Comparison of ENCODE assay signal across 1 cellular context in the genomic region with DNA sequence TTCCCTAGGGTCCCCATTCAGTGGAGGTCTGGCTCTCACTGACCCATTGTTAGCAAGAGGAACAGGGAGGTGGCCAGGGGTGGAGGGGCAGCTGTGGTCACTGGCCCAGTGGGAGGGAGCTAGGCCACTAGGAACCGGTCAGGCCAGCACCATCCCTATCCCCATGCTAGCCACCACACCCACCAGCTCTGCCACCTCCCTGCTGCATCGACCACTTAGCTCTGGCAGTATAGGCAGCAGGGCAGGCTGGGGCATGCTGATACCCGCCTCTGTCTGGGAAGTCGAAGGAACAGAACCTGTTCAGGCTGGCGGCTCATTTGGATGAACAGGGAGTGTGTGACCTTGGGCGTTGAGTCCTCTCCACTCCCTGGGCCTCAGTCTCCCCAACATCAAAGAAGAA.
TF ChIP-seq lines count a peak whose summit lies in the region.

No MANE protein-coding gene starts in this region.

TF ChIP-seq in K562, 482 proteins besides CTCF, POLR2A, EP300 and RAD21:
- TF ChIP-seq C11orf30 (IDR thresholded peaks at IDR 0.05; ENCODE audit: low read depth) (no peak), SMAD2 (IDR thresholded peaks at IDR 0.05; ENCODE audit: low read depth, low read length) (no peak), SUPT5H (IDR thresholded peaks at IDR 0.05) (no peak), ZNF609 (CRISPR knock-in tag; IDR thresholded peaks at IDR 0.05; ENCODE audit: borderline replicate concordance) (no peak), RAD51 (IDR thresholded peaks at IDR 0.05; ENCODE audit: borderline replicate concordance, low read depth) (no peak)
- TF ChIP-seq, protein P1, sequence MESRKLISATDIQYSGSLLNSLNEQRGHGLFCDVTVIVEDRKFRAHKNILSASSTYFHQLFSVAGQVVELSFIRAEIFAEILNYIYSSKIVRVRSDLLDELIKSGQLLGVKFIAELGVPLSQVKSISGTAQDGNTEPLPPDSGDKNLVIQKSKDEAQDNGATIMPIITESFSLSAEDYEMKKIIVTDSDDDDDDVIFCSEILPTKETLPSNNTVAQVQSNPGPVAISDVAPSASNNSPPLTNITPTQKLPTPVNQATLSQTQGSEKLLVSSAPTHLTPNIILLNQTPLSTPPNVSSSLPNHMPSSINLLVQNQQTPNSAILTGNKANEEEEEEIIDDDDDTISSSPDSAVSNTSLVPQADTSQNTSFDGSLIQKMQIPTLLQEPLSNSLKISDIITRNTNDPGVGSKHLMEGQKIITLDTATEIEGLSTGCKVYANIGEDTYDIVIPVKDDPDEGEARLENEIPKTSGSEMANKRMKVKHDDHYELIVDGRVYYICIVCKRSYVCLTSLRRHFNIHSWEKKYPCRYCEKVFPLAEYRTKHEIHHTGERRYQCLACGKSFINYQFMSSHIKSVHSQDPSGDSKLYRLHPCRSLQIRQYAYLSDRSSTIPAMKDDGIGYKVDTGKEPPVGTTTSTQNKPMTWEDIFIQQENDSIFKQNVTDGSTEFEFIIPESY (CRISPR knock-in tag; IDR thresholded peaks at IDR 0.05): 0 out of 2 replicates have a peak, but pooled peaks have one; percentile 27
